Comparison of ENCODE assay signal across 8 cellular contexts in genomic region chr1:155135416-155136197, GRCh38. TPM values are rescaled to one million over a fixed set of nuclear protein-coding genes. Genes with fewer than 3 reads are reported as not detected.
DNase-seq lines count a peak whose midpoint lies in the region; ATAC-seq, FAIRE-seq and TF ChIP-seq lines count a peak whose summit lies in the region.

SLC50A1 (plus strand) TSS chr1:155135852; CDS start chr1:155135912, 60 bp downstream.

- H4K20me1 ChIP-seq in Loucy (ENCODE audit: insufficient read depth, low read length, poor library complexity, severe bottlenecking): peaks cover 8% of the 10 kb centered on the region

- TF ChIP-seq POLR2A in H54 (IDR thresholded peaks at IDR 0.05; ENCODE audit: low read depth, low read length): peak; percentile 78

- peak within 1 kb of the TSS; percentile 98 for H3K27ac Mint-ChIP-seq in activated T-helper 17 cell treated with anti-CD3 and anti-CD28 coated beads, Interleukin-2, amount 50 U/mL, for 72 hours
- peak within 1 kb of the TSS; percentile 97 to 98 for H3K27ac Mint-ChIP-seq in natural killer cell treated with Interleukin-12 subunit alpha and Interleukin-12 subunit beta and Interleukin-15 and Interleukin-18, amount 100 ng/mL, for 72 hours

- H3K36me3 Mint-ChIP-seq in activated T-helper 17 cell treated with anti-CD3 and anti-CD28 coated beads, Interleukin-2, amount 50 U/mL, for 72 hours (ENCODE audit: low read depth): peaks cover 58% of the 10 kb centered on the region
- H3K36me3 Mint-ChIP-seq in natural killer cell treated with Interleukin-12 subunit alpha and Interleukin-12 subunit beta and Interleukin-15 and Interleukin-18, amount 100 ng/mL, for 72 hours: peaks cover 4% of the 10 kb centered on the region

- ATAC-seq in RWPE2 (ENCODE audit: low read depth): peak; percentile 73
- peak; percentile 79 for ATAC-seq in activated T-helper 17 cell treated with anti-CD3 and anti-CD28 coated beads, Interleukin-2, amount 50 U/mL, for 72 hours (replicated peaks)
- ATAC-seq in natural killer cell treated with Interleukin-12 subunit alpha and Interleukin-12 subunit beta and Interleukin-15 and Interleukin-18, amount 100 ng/mL, for 72 hours: peak; percentile 93 to 94

- H3K9me2 ChIP-seq in Loucy (replicated peaks; ENCODE audit: low read depth, low read length): no peaks in the 10 kb centered on the region

- no peaks in the 10 kb centered on the region for H3K9me3 ChIP-seq in Loucy (ENCODE audit: insufficient read depth, low read depth, low read length)
- H3K9me3 ChIP-seq in RWPE2 (ENCODE audit: severe bottlenecking): no peaks in the 10 kb centered on the region

- H3K79me2 ChIP-seq in Loucy (ENCODE audit: insufficient read depth, low read length): peaks cover 42% of the 10 kb centered on the region

- H3K4me3 ChIP-seq in Loucy (ENCODE audit: low read length, poor library complexity, severe bottlenecking) (peak within 1 kb of the TSS; percentile 98), RWPE2 (ENCODE audit: severe bottlenecking) (peak within 1 kb of the TSS; percentile 41), fibroblast of mammary gland (ENCODE audit: control insufficient read depth, low read depth, low read length) (peak within 1 kb of the TSS; percentile 89)

- no peaks in the 10 kb centered on the region for H3K27me3 Mint-ChIP-seq in activated T-helper 17 cell treated with anti-CD3 and anti-CD28 coated beads, Interleukin-2, amount 50 U/mL, for 72 hours
- H3K27me3 Mint-ChIP-seq in natural killer cell treated with Interleukin-12 subunit alpha and Interleukin-12 subunit beta and Interleukin-15 and Interleukin-18, amount 100 ng/mL, for 72 hours: peaks cover 0 to 1% of the 10 kb centered on the region in 2 donors

- H3K4me3 Mint-ChIP-seq in activated T-helper 17 cell treated with anti-CD3 and anti-CD28 coated beads, Interleukin-2, amount 50 U/mL, for 72 hours: peak within 1 kb of the TSS; percentile 95
- peak within 1 kb of the TSS; percentile 100 for H3K4me3 Mint-ChIP-seq in natural killer cell treated with Interleukin-12 subunit alpha and Interleukin-12 subunit beta and Interleukin-15 and Interleukin-18, amount 100 ng/mL, for 72 hours

- peaks cover 23% of the 10 kb centered on the region for H3K4me1 ChIP-seq in Loucy (ENCODE audit: insufficient read depth, low read length, poor library complexity, severe bottlenecking)
- H3K4me1 ChIP-seq in RWPE2 (ENCODE audit: insufficient read depth, poor library complexity, severe bottlenecking): peaks cover 18% of the 10 kb centered on the region

- FAIRE-seq in H54 (lab: Jason Lieb, UNC): no peak

- H3K27ac ChIP-seq in RWPE2 (ENCODE audit: poor library complexity, severe bottlenecking): peak within 1 kb of the TSS; percentile 91

- peak; percentile 94 for DNase-seq in EH (ENCODE audit: low read depth)
- DNase-seq in H54 (ENCODE audit: insufficient read length, low spot score): peak; percentile 81
- DNase-seq in RWPE2 (ENCODE audit: low spot score): peak; percentile 94
- peak; percentile 86 for DNase-seq in fibroblast of mammary gland (ENCODE audit: low read depth)
- peak; percentile 97 for DNase-seq in natural killer cell treated with Interleukin-12 subunit alpha and Interleukin-12 subunit beta and Interleukin-15 and Interleukin-18, amount 100 ng/mL, for 72 hours (ENCODE audit: low spot score)
- peak; percentile 91 for DNase-seq in stimulated activated naive CD4-positive, alpha-beta T cell treated with Interleukin-2 at 50 U/mL for 16 hours (lab: John Stamatoyannopoulos, UW)

- H3K36me3 ChIP-seq in Loucy (ENCODE audit: insufficient read depth, low read length) (no peaks in the 10 kb centered on the region), RWPE2 (ENCODE audit: low read depth) (peaks cover 52% of the 10 kb centered on the region)

- peak within 1 kb of the TSS; percentile 89 for H2AFZ ChIP-seq in Loucy (ENCODE audit: low read length)

- H3K9me3 Mint-ChIP-seq in activated T-helper 17 cell treated with anti-CD3 and anti-CD28 coated beads, Interleukin-2, amount 50 U/mL, for 72 hours: no peaks in the 10 kb centered on the region
- H3K9me3 Mint-ChIP-seq in natural killer cell treated with Interleukin-12 subunit alpha and Interleukin-12 subunit beta and Interleukin-15 and Interleukin-18, amount 100 ng/mL, for 72 hours: no peaks in the 10 kb centered on the region

- TF ChIP-seq CTCF in Loucy (conservative IDR thresholded peaks at IDR 0.05; ENCODE audit: low read length) (no peak), RWPE2 (IDR thresholded peaks at IDR 0.05; ENCODE audit: poor library complexity, severe bottlenecking) (no peak), fibroblast of mammary gland (conservative IDR thresholded peaks at IDR 0.05; ENCODE audit: control insufficient read depth, insufficient read depth, low read depth, low read length) (no peak)

- H3K27me3 ChIP-seq in Loucy (ENCODE audit: insufficient read depth, low read length, poor library complexity, severe bottlenecking) (no peaks in the 10 kb centered on the region), RWPE2 (ENCODE audit: insufficient read depth, poor library complexity, severe bottlenecking) (no peaks in the 10 kb centered on the region)

- peak within 1 kb of the TSS; percentile 98 for H3K4me2 ChIP-seq in Loucy (ENCODE audit: low read depth, low read length, poor library complexity, severe bottlenecking)

- no peaks in the 10 kb centered on the region for H3F3A ChIP-seq in Loucy (ENCODE audit: low read depth)

- peaks cover 24% of the 10 kb centered on the region for H3K4me1 Mint-ChIP-seq in activated T-helper 17 cell treated with anti-CD3 and anti-CD28 coated beads, Interleukin-2, amount 50 U/mL, for 72 hours
- H3K4me1 Mint-ChIP-seq in natural killer cell treated with Interleukin-12 subunit alpha and Interleukin-12 subunit beta and Interleukin-15 and Interleukin-18, amount 100 ng/mL, for 72 hours (ENCODE audit: low read depth in 2 of 2): peaks cover 35 to 40% of the 10 kb centered on the region in 2 donors

- peak within 1 kb of the TSS; percentile 95 for H3K9ac ChIP-seq in Loucy (ENCODE audit: low read depth, low read length, poor library complexity, severe bottlenecking)

RNA-seq across cellular contexts. Expression of gene SLC50A1, which starts in this region (rescaled TPM):
- total RNA-seq in activated T-helper 17 cell treated with anti-CD3 and anti-CD28 coated beads, Interleukin-2, amount 50 U/mL, for 72 hours: 10 to 100 TPM; 42.8 to 47.3 TPM
- total RNA-seq in natural killer cell treated with Interleukin-12 subunit alpha and Interleukin-12 subunit beta and Interleukin-15 and Interleukin-18, amount 100 ng/mL, for 72 hours: 10 to 100 TPM; 28.8 to 36.3 TPM

Comparison
In these comparisons a context has a peak if more than half of its experiments do, and no peak if none do; other contexts are left out.
1. Peak in every context shown above with its lines: DNase-seq, ATAC-seq, H3K4me3 ChIP-seq and H3K27ac ChIP-seq.
2. H3K4me3 ChIP-seq: peak in every context shown above with its lines; median percentile 98 in Loucy; 89 in fibroblast of mammary gland; 41 in RWPE2.